7 cellular contexts compared by ENCODE assay signal in genomic region chr12:50543188-50543587, GRCh38. TPM values are rescaled to one million over a fixed set of nuclear protein-coding genes. Genes with fewer than 3 reads are reported as not detected.
DNase-seq lines count a peak whose midpoint lies in the region; ATAC-seq and TF ChIP-seq lines count a peak whose summit lies in the region.
"Not testable (repeated sequence)": the region's sequence is repeated elsewhere in the genome, so short reads cannot be mapped to it uniquely, and the experiment has no call there.

No MANE protein-coding gene starts in this region.

- H3K27ac ChIP-seq in HL-60 (replicated peaks) (peak overlapping the region; percentile 61), SJCRH30 (peak overlapping the region; percentile 39; the same call in 1 of the 2 replicates), colonic mucosa (peak overlapping the region; percentile 56), mucosa of rectum (ENCODE audit: low read depth in 2 of 2, low read length in 2 of 2) (peak overlapping the region; percentile 32 to 71), spleen (peak overlapping the region in 2 of 8 donors; percentile 43 to 59)

- not testable (repeated sequence) for TF ChIP-seq CTCF in HL-60 (IDR thresholded peaks at IDR 0.05; ENCODE audit: insufficient read depth, low read length); colonic mucosa (IDR thresholded peaks at IDR 0.05); spleen (IDR thresholded peaks at IDR 0.05 in 8 of 11, conservative IDR thresholded peaks at IDR 0.05 in 3 of 11)

- not testable (repeated sequence) for ATAC-seq in activated naive CD4-positive, alpha-beta T cell treated with anti-CD3 and anti-CD28 coated beads, Interleukin-2, amount 50 U/mL, for 72 hours

- H3K36me3 Mint-ChIP-seq in activated CD4-positive, alpha-beta memory T cell treated with anti-CD3 and anti-CD28 coated beads for 36 hours; activated naive CD4-positive, alpha-beta T cell treated with anti-CD3 and anti-CD28 coated beads, Interleukin-2, amount 50 U/mL, for 72 hours: not testable (repeated sequence)

- WGBS in spleen, 5 donors: 71 to 98% (median 84%) methylated on average over 11 of the region's 11 CpGs

- CTCF ChIA-PET in activated CD4-positive, alpha-beta memory T cell treated with anti-CD3 and anti-CD28 coated beads for 36 hours (lab: Charles Lee): interaction anchor here (1.3 to 1.5 kb wide), 2 partner anchors 37 to 95 kb away, joined by 3 to 5 read pairs; no protein-coding TSS in a partner anchor

- POLR2A ChIA-PET in activated CD4-positive, alpha-beta memory T cell treated with anti-CD3 and anti-CD28 coated beads for 36 hours (lab: Charles Lee): interaction anchor here (0.7 to 2.3 kb wide), 8 partner anchors 11 to 78 kb away, joined by 3 to 21 read pairs (median 5); no protein-coding TSS in a partner anchor

- H3K9me3 ChIP-seq in SJCRH30 (replicated peaks); colonic mucosa; mucosa of rectum (ENCODE audit: control insufficient read depth in 2 of 2, low read length in 2 of 2); spleen: not testable (repeated sequence)

- TF ChIP-seq POLR2A in spleen (IDR thresholded peaks at IDR 0.05): not testable (repeated sequence)

- H3K4me3 ChIP-seq in HL-60 (replicated peaks; ENCODE audit: insufficient read depth, low read length); SJCRH30; colonic mucosa; mucosa of rectum (ENCODE audit: low read length in 2 of 2); spleen: not testable (repeated sequence)

- H3K36me3 ChIP-seq in SJCRH30; colonic mucosa; mucosa of rectum (ENCODE audit: control insufficient read depth in 2 of 2, insufficient read depth in 2 of 2, low read length in 2 of 2): not testable (repeated sequence)
- H3K36me3 ChIP-seq in spleen: peaks cover 0 to 11% (median 0%) of the 10 kb centered on the region in 6 donors

- H3K9me3 Mint-ChIP-seq in activated CD4-positive, alpha-beta memory T cell treated with anti-CD3 and anti-CD28 coated beads for 36 hours; activated naive CD4-positive, alpha-beta T cell treated with anti-CD3 and anti-CD28 coated beads, Interleukin-2, amount 50 U/mL, for 72 hours: not testable (repeated sequence)

- H3K4me3 Mint-ChIP-seq in activated CD4-positive, alpha-beta memory T cell treated with anti-CD3 and anti-CD28 coated beads for 36 hours: not testable (repeated sequence)

- not testable (repeated sequence) for H3K9ac ChIP-seq in colonic mucosa (ENCODE audit: low read depth in 2 of 2, low read length in 2 of 2); mucosa of rectum (ENCODE audit: low read depth in 1 of 2, low read length in 2 of 2)

- H3K4me1 ChIP-seq in SJCRH30 (peaks cover 34% of the 10 kb centered on the region), mucosa of rectum (ENCODE audit: control insufficient read depth in 2 of 2, insufficient read depth in 2 of 2, low read length in 2 of 2) (peaks cover 17 to 46% of the 10 kb centered on the region in 2 donors), spleen (peaks cover 10 to 76% (median 41%) of the 10 kb centered on the region in 6 donors)
- H3K4me1 ChIP-seq in colonic mucosa: not testable (repeated sequence)

- H3K27me3 Mint-ChIP-seq in activated CD4-positive, alpha-beta memory T cell treated with anti-CD3 and anti-CD28 coated beads for 36 hours: not testable (repeated sequence)

- H3K27ac Mint-ChIP-seq in activated CD4-positive, alpha-beta memory T cell treated with anti-CD3 and anti-CD28 coated beads for 36 hours: peak overlapping the region; percentile 87
- peak overlapping the region; percentile 91 to 99 for H3K27ac Mint-ChIP-seq in activated naive CD4-positive, alpha-beta T cell treated with anti-CD3 and anti-CD28 coated beads, Interleukin-2, amount 50 U/mL, for 72 hours

- intact Hi-C loops in activated CD4-positive, alpha-beta memory T cell treated with anti-CD3 and anti-CD28 coated beads for 36 hours (cut with micrococcal nuclease); colonic mucosa (cut with DNase I); spleen (cut with DNase I; ENCODE audit: low total_unique reads): not testable (repeated sequence)

- peaks cover 41% of the 10 kb centered on the region for H3K4me1 Mint-ChIP-seq in activated CD4-positive, alpha-beta memory T cell treated with anti-CD3 and anti-CD28 coated beads for 36 hours (ENCODE audit: low read depth)

- DNase-seq in HL-60 (ENCODE audit: low read depth in 1 of 2, low spot score in 1 of 2) (peak; percentile 56 to 91), spleen (peak; percentile 78)
- DNase-seq in SJCRH30; activated CD4-positive, alpha-beta memory T cell treated with anti-CD3 and anti-CD28 coated beads for 36 hours; activated naive CD4-positive, alpha-beta T cell treated with anti-CD3 and anti-CD28 coated beads, Interleukin-2, amount 50 U/mL, for 72 hours (ENCODE audit: low spot score in 2 of 2); colonic mucosa: not testable (repeated sequence)

- H3K27me3 ChIP-seq in HL-60 (ENCODE audit: insufficient read depth, poor library complexity, severe bottlenecking); SJCRH30; colonic mucosa; mucosa of rectum (ENCODE audit: control insufficient read depth in 2 of 2, insufficient read depth in 2 of 2, low read length in 2 of 2); spleen (replicated peaks in 1 of 7): not testable (repeated sequence)

RNA-seq across cellular contexts. Expression of gene DIP2B, which starts 38.4 kb away (rescaled TPM):
- total RNA-seq in SJCRH30 (2014; rRNA removed; shearing (Covaris generic)): 36.9 and 37.1 TPM in 2 replicates
- total RNA-seq in activated CD4-positive, alpha-beta memory T cell treated with anti-CD3 and anti-CD28 coated beads for 36 hours: 10 to 100 TPM; 23.3 to 23.7 TPM
- total RNA-seq in activated naive CD4-positive, alpha-beta T cell treated with anti-CD3 and anti-CD28 coated beads, Interleukin-2, amount 50 U/mL, for 72 hours: 10 to 100 TPM; 33.8 to 39.9 TPM
- 10 to 100 TPM; 34.3 to 36.8 TPM for total RNA-seq in colonic mucosa
- total RNA-seq in spleen: 10 to 100 TPM; 46.2 to 96.4 (median 77.7) TPM
- 10 to 100 TPM in 1 of 3 donors, 1 to 10 TPM in 2; 5.6 to 10.5 (median 7.0) TPM for polyA plus RNA-seq in spleen
